ENCODE assay signal across 1 cellular context in the genomic region with DNA sequence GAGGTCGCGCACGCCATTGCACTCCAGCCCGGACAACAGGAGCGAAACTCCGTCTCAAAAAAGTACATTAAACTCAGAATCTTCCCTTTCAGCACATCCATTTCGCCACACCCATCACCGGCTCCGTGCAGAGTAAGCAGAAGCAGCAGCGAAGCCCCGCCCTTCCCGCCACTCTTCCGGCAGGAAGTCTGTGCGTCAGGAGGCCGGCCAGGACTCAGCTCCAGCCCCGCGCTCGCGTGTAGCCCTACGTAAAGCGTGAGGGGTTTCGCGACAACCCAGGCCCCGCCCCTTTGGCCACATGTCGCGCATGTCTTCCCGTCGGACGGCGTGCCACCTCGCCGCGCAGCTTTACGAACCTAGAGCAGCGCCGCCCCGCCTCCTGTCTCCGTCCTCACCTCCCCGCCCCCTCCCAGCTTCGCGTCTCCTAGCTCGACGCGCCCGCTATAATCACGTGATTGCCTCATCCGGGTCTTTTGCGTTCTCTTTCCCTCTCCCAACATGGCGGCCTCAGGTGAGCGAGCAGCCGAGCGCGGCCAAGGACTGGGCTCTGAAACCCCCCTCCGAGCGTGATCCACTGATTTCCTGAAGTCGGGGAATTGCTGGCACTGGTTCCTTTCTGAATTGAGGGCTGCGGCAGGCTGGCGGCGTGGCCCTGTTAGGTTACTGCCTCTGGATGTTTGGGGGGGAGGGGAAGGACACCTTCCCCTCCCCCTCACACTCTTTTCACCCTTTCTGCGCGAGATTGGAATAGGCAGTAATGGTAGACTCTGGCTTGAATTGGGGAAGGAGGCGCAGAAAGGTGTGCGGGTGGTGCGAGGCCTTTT.
TF ChIP-seq lines count a peak whose summit lies in the region.

A gene with protein sequence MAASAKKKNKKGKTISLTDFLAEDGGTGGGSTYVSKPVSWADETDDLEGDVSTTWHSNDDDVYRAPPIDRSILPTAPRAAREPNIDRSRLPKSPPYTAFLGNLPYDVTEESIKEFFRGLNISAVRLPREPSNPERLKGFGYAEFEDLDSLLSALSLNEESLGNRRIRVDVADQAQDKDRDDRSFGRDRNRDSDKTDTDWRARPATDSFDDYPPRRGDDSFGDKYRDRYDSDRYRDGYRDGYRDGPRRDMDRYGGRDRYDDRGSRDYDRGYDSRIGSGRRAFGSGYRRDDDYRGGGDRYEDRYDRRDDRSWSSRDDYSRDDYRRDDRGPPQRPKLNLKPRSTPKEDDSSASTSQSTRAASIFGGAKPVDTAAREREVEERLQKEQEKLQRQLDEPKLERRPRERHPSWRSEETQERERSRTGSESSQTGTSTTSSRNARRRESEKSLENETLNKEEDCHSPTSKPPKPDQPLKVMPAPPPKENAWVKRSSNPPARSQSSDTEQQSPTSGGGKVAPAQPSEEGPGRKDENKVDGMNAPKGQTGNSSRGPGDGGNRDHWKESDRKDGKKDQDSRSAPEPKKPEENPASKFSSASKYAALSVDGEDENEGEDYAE (plus strand): TSS at position 471 of the 824 bp plus-strand sequence. CDS start 28 bp downstream, at position 499.

TF ChIP-seq in HepG2, 621 proteins besides CTCF, POLR2A, EP300 and RAD21 (continued from another document and continues in another):
- TF ChIP-seq, protein P1, sequence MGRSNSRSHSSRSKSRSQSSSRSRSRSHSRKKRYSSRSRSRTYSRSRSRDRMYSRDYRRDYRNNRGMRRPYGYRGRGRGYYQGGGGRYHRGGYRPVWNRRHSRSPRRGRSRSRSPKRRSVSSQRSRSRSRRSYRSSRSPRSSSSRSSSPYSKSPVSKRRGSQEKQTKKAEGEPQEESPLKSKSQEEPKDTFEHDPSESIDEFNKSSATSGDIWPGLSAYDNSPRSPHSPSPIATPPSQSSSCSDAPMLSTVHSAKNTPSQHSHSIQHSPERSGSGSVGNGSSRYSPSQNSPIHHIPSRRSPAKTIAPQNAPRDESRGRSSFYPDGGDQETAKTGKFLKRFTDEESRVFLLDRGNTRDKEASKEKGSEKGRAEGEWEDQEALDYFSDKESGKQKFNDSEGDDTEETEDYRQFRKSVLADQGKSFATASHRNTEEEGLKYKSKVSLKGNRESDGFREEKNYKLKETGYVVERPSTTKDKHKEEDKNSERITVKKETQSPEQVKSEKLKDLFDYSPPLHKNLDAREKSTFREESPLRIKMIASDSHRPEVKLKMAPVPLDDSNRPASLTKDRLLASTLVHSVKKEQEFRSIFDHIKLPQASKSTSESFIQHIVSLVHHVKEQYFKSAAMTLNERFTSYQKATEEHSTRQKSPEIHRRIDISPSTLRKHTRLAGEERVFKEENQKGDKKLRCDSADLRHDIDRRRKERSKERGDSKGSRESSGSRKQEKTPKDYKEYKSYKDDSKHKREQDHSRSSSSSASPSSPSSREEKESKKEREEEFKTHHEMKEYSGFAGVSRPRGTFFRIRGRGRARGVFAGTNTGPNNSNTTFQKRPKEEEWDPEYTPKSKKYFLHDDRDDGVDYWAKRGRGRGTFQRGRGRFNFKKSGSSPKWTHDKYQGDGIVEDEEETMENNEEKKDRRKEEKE (IDR thresholded peaks at IDR 0.05): no peak
- TF ChIP-seq KDM2A (CRISPR knock-in tag; IDR thresholded peaks at IDR 0.05; ENCODE audit: borderline replicate concordance, low read depth) (0 out of 2 replicates have a peak, but pooled peaks have one; percentile 46), ZNF772 (CRISPR knock-in tag; IDR thresholded peaks at IDR 0.05) (peak; percentile 68), POLR2G (IDR thresholded peaks at IDR 0.05; ENCODE audit: low read depth, low read length) (peak; percentile 80), ARID2 (CRISPR knock-in tag; IDR thresholded peaks at IDR 0.05; ENCODE audit: borderline replicate concordance) (peak; percentile 47; the same call in 1 of the 2 replicates), ZBTB21 (CRISPR knock-in tag; IDR thresholded peaks at IDR 0.05) (peak; percentile 76; the same call in 1 of the 2 replicates), ZNF674 (CRISPR knock-in tag; IDR thresholded peaks at IDR 0.05; ENCODE audit: low read depth) (0 out of 2 replicates have a peak, but pooled peaks have one; percentile 57), ZNF589 (CRISPR knock-in tag; conservative IDR thresholded peaks at IDR 0.05) (0 out of 2 replicates have a peak, but pooled peaks have one; percentile 2), HIVEP1 (CRISPR knock-in tag; IDR thresholded peaks at IDR 0.05) (peak; percentile 80), MBD4 (IDR thresholded peaks at IDR 0.05; ENCODE audit: borderline replicate concordance, low read length) (no peak), ZNF382 (CRISPR knock-in tag; IDR thresholded peaks at IDR 0.05; ENCODE audit: borderline replicate concordance) (no peak), ZMYM3 (CRISPR knock-in tag; IDR thresholded peaks at IDR 0.05) (no peak), ZNF350 (CRISPR knock-in tag; IDR thresholded peaks at IDR 0.05; ENCODE audit: borderline replicate concordance, low read depth) (peak; percentile 83; the same call in 1 of the 2 replicates), SAP130 (CRISPR knock-in tag; IDR thresholded peaks at IDR 0.05; ENCODE audit: low read depth) (peak; percentile 95), PHF21A (CRISPR knock-in tag; IDR thresholded peaks at IDR 0.05) (peak; percentile 22; the same call in 1 of the 2 replicates), NCOA1 (CRISPR knock-in tag; IDR thresholded peaks at IDR 0.05) (0 out of 2 replicates have a peak, but pooled peaks have one; percentile 71), RAD51 (IDR thresholded peaks at IDR 0.05; ENCODE audit: borderline replicate concordance) (peak; percentile 96), MAZ (IDR thresholded peaks at IDR 0.05; ENCODE audit: borderline replicate concordance, low read depth, low read length) (peak; percentile 15; the same call in 1 of the 2 replicates), MAZ (CRISPR knock-in tag; IDR thresholded peaks at IDR 0.05; ENCODE audit: low read depth) (peak; percentile 68), ZNF720 (CRISPR knock-in tag; IDR thresholded peaks at IDR 0.05) (no peak), HMG20A (CRISPR knock-in tag; IDR thresholded peaks at IDR 0.05; ENCODE audit: borderline replicate concordance) (peak; percentile 14; the same call in 1 of the 2 replicates), NPAS2 (CRISPR knock-in tag; IDR thresholded peaks at IDR 0.05; ENCODE audit: borderline replicate concordance) (no peak), ZNF75D (CRISPR knock-in tag; IDR thresholded peaks at IDR 0.05; ENCODE audit: borderline replicate concordance) (no peak), ATF7 (IDR thresholded peaks at IDR 0.05) (0 out of 2 replicates have a peak, but pooled peaks have one; percentile 1), ATF7 (CRISPR knock-in tag; IDR thresholded peaks at IDR 0.05) (peak; percentile 21; the same call in 1 of the 2 replicates), AGO2 (optimal IDR thresholded peaks at IDR 0.05; ENCODE audit: low read depth, low read length) (peak; percentile 93), HES4 (CRISPR knock-in tag; IDR thresholded peaks at IDR 0.05; ENCODE audit: borderline replicate concordance) (peak; percentile 58; the same call in 1 of the 2 replicates), MIER3 (CRISPR knock-in tag; IDR thresholded peaks at IDR 0.05; ENCODE audit: borderline replicate concordance) (peak; percentile 47; the same call in 1 of the 2 replicates), MTF2 (CRISPR knock-in tag; IDR thresholded peaks at IDR 0.05; ENCODE audit: borderline replicate concordance) (no peak), ZNF143 (CRISPR knock-in tag; IDR thresholded peaks at IDR 0.05) (no peak), ZNF660 (CRISPR knock-in tag; IDR thresholded peaks at IDR 0.05; ENCODE audit: borderline replicate concordance, low read depth) (no peak), ZNF160 (CRISPR knock-in tag; IDR thresholded peaks at IDR 0.05) (no peak), CREM (IDR thresholded peaks at IDR 0.05) (peak; percentile 79; the same call in 1 of the 2 replicates), CREM (CRISPR knock-in tag; IDR thresholded peaks at IDR 0.05) (no peak; the same call in 1 of the 2 replicates), ELF3 (CRISPR knock-in tag; IDR thresholded peaks at IDR 0.05) (peak; percentile 78), ZNF724P (CRISPR knock-in tag; IDR thresholded peaks at IDR 0.05; ENCODE audit: borderline replicate concordance) (peak; percentile 81; the same call in 1 of the 2 replicates)
- TF ChIP-seq, protein P2, sequence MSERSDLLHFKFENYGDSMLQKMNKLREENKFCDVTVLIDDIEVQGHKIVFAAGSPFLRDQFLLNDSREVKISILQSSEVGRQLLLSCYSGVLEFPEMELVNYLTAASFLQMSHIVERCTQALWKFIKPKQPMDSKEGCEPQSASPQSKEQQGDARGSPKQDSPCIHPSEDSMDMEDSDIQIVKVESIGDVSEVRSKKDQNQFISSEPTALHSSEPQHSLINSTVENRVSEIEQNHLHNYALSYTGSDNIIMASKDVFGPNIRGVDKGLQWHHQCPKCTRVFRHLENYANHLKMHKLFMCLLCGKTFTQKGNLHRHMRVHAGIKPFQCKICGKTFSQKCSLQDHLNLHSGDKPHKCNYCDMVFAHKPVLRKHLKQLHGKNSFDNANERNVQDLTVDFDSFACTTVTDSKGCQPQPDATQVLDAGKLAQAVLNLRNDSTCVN (CRISPR knock-in tag; IDR thresholded peaks at IDR 0.05; ENCODE audit: borderline replicate concordance): peak; percentile 79
- TF ChIP-seq, protein P3, sequence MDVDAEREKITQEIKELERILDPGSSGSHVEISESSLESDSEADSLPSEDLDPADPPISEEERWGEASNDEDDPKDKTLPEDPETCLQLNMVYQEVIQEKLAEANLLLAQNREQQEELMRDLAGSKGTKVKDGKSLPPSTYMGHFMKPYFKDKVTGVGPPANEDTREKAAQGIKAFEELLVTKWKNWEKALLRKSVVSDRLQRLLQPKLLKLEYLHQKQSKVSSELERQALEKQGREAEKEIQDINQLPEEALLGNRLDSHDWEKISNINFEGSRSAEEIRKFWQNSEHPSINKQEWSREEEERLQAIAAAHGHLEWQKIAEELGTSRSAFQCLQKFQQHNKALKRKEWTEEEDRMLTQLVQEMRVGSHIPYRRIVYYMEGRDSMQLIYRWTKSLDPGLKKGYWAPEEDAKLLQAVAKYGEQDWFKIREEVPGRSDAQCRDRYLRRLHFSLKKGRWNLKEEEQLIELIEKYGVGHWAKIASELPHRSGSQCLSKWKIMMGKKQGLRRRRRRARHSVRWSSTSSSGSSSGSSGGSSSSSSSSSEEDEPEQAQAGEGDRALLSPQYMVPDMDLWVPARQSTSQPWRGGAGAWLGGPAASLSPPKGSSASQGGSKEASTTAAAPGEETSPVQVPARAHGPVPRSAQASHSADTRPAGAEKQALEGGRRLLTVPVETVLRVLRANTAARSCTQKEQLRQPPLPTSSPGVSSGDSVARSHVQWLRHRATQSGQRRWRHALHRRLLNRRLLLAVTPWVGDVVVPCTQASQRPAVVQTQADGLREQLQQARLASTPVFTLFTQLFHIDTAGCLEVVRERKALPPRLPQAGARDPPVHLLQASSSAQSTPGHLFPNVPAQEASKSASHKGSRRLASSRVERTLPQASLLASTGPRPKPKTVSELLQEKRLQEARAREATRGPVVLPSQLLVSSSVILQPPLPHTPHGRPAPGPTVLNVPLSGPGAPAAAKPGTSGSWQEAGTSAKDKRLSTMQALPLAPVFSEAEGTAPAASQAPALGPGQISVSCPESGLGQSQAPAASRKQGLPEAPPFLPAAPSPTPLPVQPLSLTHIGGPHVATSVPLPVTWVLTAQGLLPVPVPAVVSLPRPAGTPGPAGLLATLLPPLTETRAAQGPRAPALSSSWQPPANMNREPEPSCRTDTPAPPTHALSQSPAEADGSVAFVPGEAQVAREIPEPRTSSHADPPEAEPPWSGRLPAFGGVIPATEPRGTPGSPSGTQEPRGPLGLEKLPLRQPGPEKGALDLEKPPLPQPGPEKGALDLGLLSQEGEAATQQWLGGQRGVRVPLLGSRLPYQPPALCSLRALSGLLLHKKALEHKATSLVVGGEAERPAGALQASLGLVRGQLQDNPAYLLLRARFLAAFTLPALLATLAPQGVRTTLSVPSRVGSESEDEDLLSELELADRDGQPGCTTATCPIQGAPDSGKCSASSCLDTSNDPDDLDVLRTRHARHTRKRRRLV (CRISPR knock-in tag; IDR thresholded peaks at IDR 0.05): peak; percentile 60; the same call in 1 of the 2 replicates
- TF ChIP-seq, protein P4, sequence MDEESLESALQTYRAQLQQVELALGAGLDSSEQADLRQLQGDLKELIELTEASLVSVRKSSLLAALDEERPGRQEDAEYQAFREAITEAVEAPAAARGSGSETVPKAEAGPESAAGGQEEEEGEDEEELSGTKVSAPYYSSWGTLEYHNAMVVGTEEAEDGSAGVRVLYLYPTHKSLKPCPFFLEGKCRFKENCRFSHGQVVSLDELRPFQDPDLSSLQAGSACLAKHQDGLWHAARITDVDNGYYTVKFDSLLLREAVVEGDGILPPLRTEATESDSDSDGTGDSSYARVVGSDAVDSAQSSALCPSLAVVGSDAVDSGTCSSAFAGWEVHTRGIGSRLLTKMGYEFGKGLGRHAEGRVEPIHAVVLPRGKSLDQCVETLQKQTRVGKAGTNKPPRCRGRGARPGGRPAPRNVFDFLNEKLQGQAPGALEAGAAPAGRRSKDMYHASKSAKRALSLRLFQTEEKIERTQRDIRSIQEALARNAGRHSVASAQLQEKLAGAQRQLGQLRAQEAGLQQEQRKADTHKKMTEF (CRISPR knock-in tag; IDR thresholded peaks at IDR 0.05): peak; percentile 73
- TF ChIP-seq, protein P5, sequence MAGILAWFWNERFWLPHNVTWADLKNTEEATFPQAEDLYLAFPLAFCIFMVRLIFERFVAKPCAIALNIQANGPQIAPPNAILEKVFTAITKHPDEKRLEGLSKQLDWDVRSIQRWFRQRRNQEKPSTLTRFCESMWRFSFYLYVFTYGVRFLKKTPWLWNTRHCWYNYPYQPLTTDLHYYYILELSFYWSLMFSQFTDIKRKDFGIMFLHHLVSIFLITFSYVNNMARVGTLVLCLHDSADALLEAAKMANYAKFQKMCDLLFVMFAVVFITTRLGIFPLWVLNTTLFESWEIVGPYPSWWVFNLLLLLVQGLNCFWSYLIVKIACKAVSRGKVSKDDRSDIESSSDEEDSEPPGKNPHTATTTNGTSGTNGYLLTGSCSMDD (CRISPR knock-in tag; IDR thresholded peaks at IDR 0.05): no peak
- TF ChIP-seq, protein P6, sequence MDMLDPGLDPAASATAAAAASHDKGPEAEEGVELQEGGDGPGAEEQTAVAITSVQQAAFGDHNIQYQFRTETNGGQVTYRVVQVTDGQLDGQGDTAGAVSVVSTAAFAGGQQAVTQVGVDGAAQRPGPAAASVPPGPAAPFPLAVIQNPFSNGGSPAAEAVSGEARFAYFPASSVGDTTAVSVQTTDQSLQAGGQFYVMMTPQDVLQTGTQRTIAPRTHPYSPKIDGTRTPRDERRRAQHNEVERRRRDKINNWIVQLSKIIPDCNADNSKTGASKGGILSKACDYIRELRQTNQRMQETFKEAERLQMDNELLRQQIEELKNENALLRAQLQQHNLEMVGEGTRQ (IDR thresholded peaks at IDR 0.05; ENCODE audit: low read depth, low read length): peak; percentile 77
- TF ChIP-seq, protein P6 (CRISPR knock-in tag; IDR thresholded peaks at IDR 0.05; ENCODE audit: borderline replicate concordance): peak; percentile 86; the same call in 1 of the 2 replicates
